8 cellular contexts compared by ENCODE assay signal in genomic region chr1:36160949-36161485, GRCh38. TPM values are rescaled to one million over a fixed set of nuclear protein-coding genes. Genes with fewer than 3 reads are reported as not detected.
DNase-seq lines count a peak whose midpoint lies in the region; ATAC-seq, FAIRE-seq and TF ChIP-seq lines count a peak whose summit lies in the region.

No MANE protein-coding gene starts in this region.

- peaks cover 20% of the 10 kb centered on the region for H3K36me3 Mint-ChIP-seq in activated CD4-positive, alpha-beta memory T cell treated with anti-CD3 and anti-CD28 coated beads for 36 hours
- peaks cover 34% of the 10 kb centered on the region for H3K36me3 Mint-ChIP-seq in effector memory CD8-positive, alpha-beta T cell (ENCODE audit: insufficient read depth)
- H3K36me3 Mint-ChIP-seq in memory B cell: peaks cover 3% of the 10 kb centered on the region
- H3K36me3 Mint-ChIP-seq in stimulated activated naive B cell treated with anti-CD40 and anti-IgM and Interleukin-4, amounts not matched to agents 10 μg/mL and 1 μg/mL and 100 μg/mL, for 72 hours: peaks cover 16 to 35% of the 10 kb centered on the region in 2 donors

- peaks cover 59% of the 10 kb centered on the region for H3K4me1 Mint-ChIP-seq in activated CD4-positive, alpha-beta memory T cell treated with anti-CD3 and anti-CD28 coated beads for 36 hours (ENCODE audit: low read depth)
- peaks cover 61 to 69% of the 10 kb centered on the region in 2 donors for H3K4me1 Mint-ChIP-seq in effector memory CD8-positive, alpha-beta T cell (ENCODE audit: low read depth in 2 of 2)
- H3K4me1 Mint-ChIP-seq in memory B cell: peaks cover 53% of the 10 kb centered on the region
- peaks cover 50 to 74% of the 10 kb centered on the region in 2 donors for H3K4me1 Mint-ChIP-seq in stimulated activated naive B cell treated with anti-CD40 and anti-IgM and Interleukin-4, amounts not matched to agents 10 μg/mL and 1 μg/mL and 100 μg/mL, for 72 hours

- peak; percentile 66 for DNase-seq in GM12892 (ENCODE audit: insufficient read length)
- peak; percentile 46 for DNase-seq in NAMALWA (ENCODE audit: low spot score)
- DNase-seq in activated CD4-positive, alpha-beta memory T cell treated with anti-CD3 and anti-CD28 coated beads for 36 hours: peak; percentile 88
- DNase-seq in effector memory CD8-positive, alpha-beta T cell: peak; percentile 34 to 52 (median 43)
- no peak for DNase-seq in memory B cell (ENCODE audit: low spot score in 2 of 2)
- DNase-seq in stimulated activated naive B cell treated with anti-CD40 and anti-IgM and Interleukin-4, amounts not matched to agents 10 μg/mL and 1 μg/mL and 100 μg/mL, for 72 hours: peak; percentile 48

- H3K9me3 Mint-ChIP-seq in activated CD4-positive, alpha-beta memory T cell treated with anti-CD3 and anti-CD28 coated beads for 36 hours: no peaks in the 10 kb centered on the region
- H3K9me3 Mint-ChIP-seq in effector memory CD8-positive, alpha-beta T cell: no peaks in the 10 kb centered on the region
- no peaks in the 10 kb centered on the region for H3K9me3 Mint-ChIP-seq in memory B cell
- H3K9me3 Mint-ChIP-seq in stimulated activated naive B cell treated with anti-CD40 and anti-IgM and Interleukin-4, amounts not matched to agents 10 μg/mL and 1 μg/mL and 100 μg/mL, for 72 hours: no peaks in the 10 kb centered on the region

- FAIRE-seq in GM12892 (lab: Jason Lieb, UNC): peak; percentile 87

- POLR2A ChIA-PET in activated CD4-positive, alpha-beta memory T cell treated with anti-CD3 and anti-CD28 coated beads for 36 hours (lab: Charles Lee): interaction anchor here (1.0 to 4.6 kb wide), 9 partner anchors 11 to 240 kb away, joined by 3 to 69 read pairs (median 7); partner anchors contain the start of genes SH3D21, THRAP3 and TRAPPC3

- TF ChIP-seq POLR2A in GM12892 (IDR thresholded peaks at IDR 0.05; ENCODE audit: low read depth, low read length): peak; percentile 90

- H3K4me3 Mint-ChIP-seq in activated CD4-positive, alpha-beta memory T cell treated with anti-CD3 and anti-CD28 coated beads for 36 hours: peak overlapping the region; percentile 72
- peak overlapping the region; percentile 82 for H3K4me3 Mint-ChIP-seq in effector memory CD8-positive, alpha-beta T cell
- H3K4me3 Mint-ChIP-seq in memory B cell: peak overlapping the region; percentile 70
- peak overlapping the region; percentile 81 to 87 for H3K4me3 Mint-ChIP-seq in stimulated activated naive B cell treated with anti-CD40 and anti-IgM and Interleukin-4, amounts not matched to agents 10 μg/mL and 1 μg/mL and 100 μg/mL, for 72 hours

- peak; percentile 43 for ATAC-seq in effector memory CD8-positive, alpha-beta T cell (replicated peaks)
- ATAC-seq in memory B cell (ENCODE audit: low read depth) (no peak), HG02759 (IDR thresholded peaks at IDR 0.05; ENCODE audit: unreplicated experiment) (no peak), HG03469 (IDR thresholded peaks at IDR 0.05; ENCODE audit: unreplicated experiment) (no peak)
- ATAC-seq in stimulated activated naive B cell treated with anti-CD40 and anti-IgM and Interleukin-4, amounts not matched to agents 10 μg/mL and 1 μg/mL and 100 μg/mL, for 72 hours (replicated peaks): peak; percentile 49 to 51

- H3K27ac Mint-ChIP-seq in activated CD4-positive, alpha-beta memory T cell treated with anti-CD3 and anti-CD28 coated beads for 36 hours: peak overlapping the region; percentile 95
- peak overlapping the region; percentile 97 to 99 for H3K27ac Mint-ChIP-seq in effector memory CD8-positive, alpha-beta T cell
- H3K27ac Mint-ChIP-seq in memory B cell: peak overlapping the region; percentile 96
- peak overlapping the region; percentile 98 for H3K27ac Mint-ChIP-seq in stimulated activated naive B cell treated with anti-CD40 and anti-IgM and Interleukin-4, amounts not matched to agents 10 μg/mL and 1 μg/mL and 100 μg/mL, for 72 hours

- H3K27me3 Mint-ChIP-seq in activated CD4-positive, alpha-beta memory T cell treated with anti-CD3 and anti-CD28 coated beads for 36 hours: no peaks in the 10 kb centered on the region
- no peaks in the 10 kb centered on the region for H3K27me3 Mint-ChIP-seq in effector memory CD8-positive, alpha-beta T cell
- no peaks in the 10 kb centered on the region for H3K27me3 Mint-ChIP-seq in memory B cell
- no peaks in the 10 kb centered on the region for H3K27me3 Mint-ChIP-seq in stimulated activated naive B cell treated with anti-CD40 and anti-IgM and Interleukin-4, amounts not matched to agents 10 μg/mL and 1 μg/mL and 100 μg/mL, for 72 hours

- intact Hi-C loops in activated CD4-positive, alpha-beta memory T cell treated with anti-CD3 and anti-CD28 coated beads for 36 hours (cut with micrococcal nuclease): loop anchor here (1.0 kb wide), 2 partner anchors 12 to 27 kb away; partner anchors contain the start of gene TRAPPC3

- CTCF ChIA-PET in activated CD4-positive, alpha-beta memory T cell treated with anti-CD3 and anti-CD28 coated beads for 36 hours (lab: Charles Lee): interaction anchor here (0.6 to 7.0 kb wide), 17 partner anchors 11 to 592 kb away, joined by 3 to 110 read pairs (median 3); partner anchors contain the start of genes AGO1, THRAP3 and TRAPPC3

RNA-seq across cellular contexts. Expression of gene MAP7D1, which starts 5.1 kb away (rescaled TPM):
- 30.7 TPM for polyA plus RNA-seq in GM12892 (2012; ENCODE audit: missing spikeins)
- 100 to 1,000 TPM; 138 to 143 TPM for total RNA-seq in activated CD4-positive, alpha-beta memory T cell treated with anti-CD3 and anti-CD28 coated beads for 36 hours

RNA-seq across cellular contexts. Expression of gene TRAPPC3, which starts 11.7 kb away (rescaled TPM):
- 49.4 TPM for polyA plus RNA-seq in GM12892 (2012; ENCODE audit: missing spikeins)
- total RNA-seq in activated CD4-positive, alpha-beta memory T cell treated with anti-CD3 and anti-CD28 coated beads for 36 hours: 10 to 100 TPM; 56.7 to 56.8 TPM

RNA-seq across cellular contexts. Expression of gene COL8A2, which starts 36.0 kb away (rescaled TPM):
- polyA plus RNA-seq in GM12892 (2012; ENCODE audit: missing spikeins): 0.15 TPM
- not detected for total RNA-seq in activated CD4-positive, alpha-beta memory T cell treated with anti-CD3 and anti-CD28 coated beads for 36 hours

Comparison
In these comparisons a context has a peak if more than half of its experiments do, and no peak if none do; other contexts are left out.
1. DNase-seq: peak in GM12892 (single experiment), NAMALWA (single experiment), activated CD4-positive, alpha-beta memory T cell treated with anti-CD3 and anti-CD28 coated beads for 36 hours (single experiment), effector memory CD8-positive, alpha-beta T cell (3 of 3) and stimulated activated naive B cell treated with anti-CD40 and anti-IgM and Interleukin-4, amounts not matched to agents 10 μg/mL and 1 μg/mL and 100 μg/mL, for 72 hours (single experiment); none in memory B cell (0 of 2).
2. ATAC-seq: peak in effector memory CD8-positive, alpha-beta T cell (single experiment) and stimulated activated naive B cell treated with anti-CD40 and anti-IgM and Interleukin-4, amounts not matched to agents 10 μg/mL and 1 μg/mL and 100 μg/mL, for 72 hours (2 of 2); none in memory B cell (single experiment), HG02759 (single experiment) and HG03469 (single experiment).
3. Peak in every context shown above with its lines, with median percentiles within 50 percentile points of each other: H3K27ac Mint-ChIP-seq and H3K4me3 Mint-ChIP-seq.